ENCODE assay signal across 9 cellular contexts in genomic region chr14:73460691-73461127, GRCh38. TPM values are rescaled to one million over a fixed set of nuclear protein-coding genes. Genes with fewer than 3 reads are reported as not detected.
DNase-seq lines count a peak whose midpoint lies in the region; ATAC-seq and TF ChIP-seq lines count a peak whose summit lies in the region.
"Had no signal": no experiment of that assay in that cellular context is flagged by ENCODE, and none has a peak within 500 bp of the region (broad histone marks: within the 10 kb centered on the region; RNA-seq: fewer than 3 reads in every experiment).

No MANE protein-coding gene starts in this region.

- H3K27ac Mint-ChIP-seq in chondrocyte (ENCODE audit: unreplicated experiment): peak overlapping the region; percentile 59
- no peak overlapping the region for H3K27ac Mint-ChIP-seq in activated CD8-positive, alpha-beta T cell treated with anti-CD3 and anti-CD28 coated beads for 36 hours

- no peak overlapping the region for H3K4me3 Mint-ChIP-seq in chondrocyte (ENCODE audit: unreplicated experiment)
- H3K4me3 Mint-ChIP-seq in activated CD8-positive, alpha-beta T cell treated with anti-CD3 and anti-CD28 coated beads for 36 hours: no peak overlapping the region

- peaks cover 68% of the 10 kb centered on the region for H3K4me1 Mint-ChIP-seq in chondrocyte (ENCODE audit: low read depth)
- H3K4me1 Mint-ChIP-seq in activated CD8-positive, alpha-beta T cell treated with anti-CD3 and anti-CD28 coated beads for 36 hours (ENCODE audit: low read depth): peaks cover 47% of the 10 kb centered on the region

- intact Hi-C loops in activated CD8-positive, alpha-beta T cell treated with anti-CD3 and anti-CD28 coated beads for 36 hours (cut with micrococcal nuclease): no loop called here

- no peaks in the 10 kb centered on the region for H3K9me3 ChIP-seq in neutrophil
- H3K9me3 ChIP-seq: upper lobe of right lung had no signal

- no peaks in the 10 kb centered on the region for H3K27me3 Mint-ChIP-seq in chondrocyte (ENCODE audit: low read depth)
- no peaks in the 10 kb centered on the region for H3K27me3 Mint-ChIP-seq in activated CD8-positive, alpha-beta T cell treated with anti-CD3 and anti-CD28 coated beads for 36 hours

- TF ChIP-seq CTCF in chondrocyte (IDR thresholded peaks at IDR 0.05): no peak
- TF ChIP-seq CTCF in neutrophil (IDR thresholded peaks at IDR 0.05): no peak
- no peak for TF ChIP-seq CTCF in activated CD8-positive, alpha-beta T cell treated with anti-CD3 and anti-CD28 coated beads for 36 hours (IDR thresholded peaks at IDR 0.05)

- peaks cover 36% of the 10 kb centered on the region for H3K36me3 ChIP-seq in neutrophil
- H3K36me3 ChIP-seq: upper lobe of right lung had no signal

- no peak overlapping the region for H3K27ac ChIP-seq in neutrophil

- H3K4me3 ChIP-seq in neutrophil (ENCODE audit: low read depth in 1 of 2, low read length in 1 of 2): peak overlapping the region; percentile 85 to 88
- H3K4me3 ChIP-seq: upper lobe of right lung had no signal

- no peak for ATAC-seq in HG03097 (IDR thresholded peaks at IDR 0.05; ENCODE audit: low FRiP score, unreplicated experiment)
- ATAC-seq in activated CD8-positive, alpha-beta T cell treated with anti-CD3 and anti-CD28 coated beads for 36 hours: no peak
- ATAC-seq: upper lobe of right lung had no signal

- peaks cover 72 to 88% of the 10 kb centered on the region in 2 experiments for H3K4me1 ChIP-seq in neutrophil (ENCODE audit: control insufficient read depth in 1 of 2, insufficient read depth in 1 of 2, low read depth in 1 of 2, low read length in 1 of 2)

- no peaks in the 10 kb centered on the region for H3K27me3 ChIP-seq in neutrophil
- H3K27me3 ChIP-seq: upper lobe of right lung had no signal

- H3K9me3 Mint-ChIP-seq in chondrocyte (ENCODE audit: low read depth): no peaks in the 10 kb centered on the region
- H3K9me3 Mint-ChIP-seq in activated CD8-positive, alpha-beta T cell treated with anti-CD3 and anti-CD28 coated beads for 36 hours: no peaks in the 10 kb centered on the region

- POLR2A ChIA-PET in activated CD8-positive, alpha-beta T cell treated with anti-CD3 and anti-CD28 coated beads for 36 hours (lab: Charles Lee): no interaction called here

- CTCF ChIA-PET in activated CD8-positive, alpha-beta T cell treated with anti-CD3 and anti-CD28 coated beads for 36 hours (lab: Charles Lee): interaction anchor here (4.1 to 5.8 kb wide), 2 partner anchors 10 to 166 kb away, joined by 21 to 41 read pairs; no protein-coding TSS in a partner anchor

- peaks cover 1% of the 10 kb centered on the region for H3K36me3 Mint-ChIP-seq in chondrocyte (ENCODE audit: low read depth)
- peaks cover 4% of the 10 kb centered on the region for H3K36me3 Mint-ChIP-seq in activated CD8-positive, alpha-beta T cell treated with anti-CD3 and anti-CD28 coated beads for 36 hours (ENCODE audit: low read depth)

- DNase-seq in DMS 273 (lab: John Stamatoyannopoulos, UW; ENCODE audit: unreplicated experiment): peak; percentile 78
- DNase-seq in DMS 273 treated with DMSO at 0.1 percent for 48 hours (lab: John Stamatoyannopoulos, UW): no peak
- peak; percentile 18 for DNase-seq in NCI-H2171 (lab: John Stamatoyannopoulos, UW)
- no peak for DNase-seq in chondrocyte (ENCODE audit: low spot score)
- DNase-seq in NCI-H524 treated with DMSO at 0.1 percent for 48 hours (lab: John Stamatoyannopoulos, UW): no peak
- no peak for DNase-seq in activated CD8-positive, alpha-beta T cell treated with anti-CD3 and anti-CD28 coated beads for 36 hours
- DNase-seq: upper lobe of right lung had no signal

RNA-seq across cellular contexts. Expression of gene NUMB, which starts 2.4 kb away (rescaled TPM):
- 59.2 to 60.9 TPM (median 60.7 TPM) in 3 replicates for total RNA-seq in chondrocyte
- total RNA-seq in activated CD8-positive, alpha-beta T cell treated with anti-CD3 and anti-CD28 coated beads for 36 hours: 10 to 100 TPM; 31.8 to 33.0 TPM

RNA-seq across cellular contexts. Expression of gene RIOX1, which starts 30.0 kb away (rescaled TPM):
- total RNA-seq in chondrocyte: 12.4 to 13.1 TPM (median 12.9 TPM) in 3 replicates
- total RNA-seq in activated CD8-positive, alpha-beta T cell treated with anti-CD3 and anti-CD28 coated beads for 36 hours: 10 to 100 TPM; 14.2 to 15.2 TPM

Comparison
In these comparisons a context has a peak if more than half of its experiments do, and no peak if none do; other contexts are left out.
1. DNase-seq: peak in DMS 273 (single experiment) and NCI-H2171 (single experiment); none in DMS 273 treated with DMSO at 0.1 percent for 48 hours (single experiment), chondrocyte (single experiment), NCI-H524 treated with DMSO at 0.1 percent for 48 hours (single experiment) and activated CD8-positive, alpha-beta T cell treated with anti-CD3 and anti-CD28 coated beads for 36 hours (single experiment).